11 cellular contexts compared by ENCODE assay signal in genomic region chr13:70613295-70613694, GRCh38.
DNase-seq lines count a peak whose midpoint lies in the region; ATAC-seq and TF ChIP-seq lines count a peak whose summit lies in the region.
"Had no signal": no experiment of that assay in that cellular context is flagged by ENCODE, and none has a peak within 500 bp of the region (broad histone marks: within the 10 kb centered on the region; RNA-seq: fewer than 3 reads in every experiment).

No MANE protein-coding gene starts in this region.

- no peaks in the 10 kb centered on the region for H3K4me1 Mint-ChIP-seq in GM23338
- H3K4me1 Mint-ChIP-seq: activated CD4-positive, alpha-beta T cell treated with anti-CD3 and anti-CD28 coated beads, Interleukin-2, amount 10 ng/mL, durations not matched to agents 7 days and 5 days had no signal

- H3K9ac ChIP-seq in adipocyte (ENCODE audit: low read length) (no peak overlapping the region), neural cell (ENCODE audit: low read length) (no peak overlapping the region)

- no peak overlapping the region for H3K4me3 ChIP-seq in GM23338
- no peak overlapping the region for H3K4me3 ChIP-seq in adipocyte (ENCODE audit: low read length)
- H3K4me3 ChIP-seq in neural cell (ENCODE audit: low read length), result no peak overlapping the region

- H4K20me1 ChIP-seq in GM23338 (replicated peaks; ENCODE audit: insufficient read depth) (no peaks in the 10 kb centered on the region), neural cell (ENCODE audit: insufficient read depth) (no peaks in the 10 kb centered on the region)

- H3K36me3 Mint-ChIP-seq in GM23338 (ENCODE audit: low read depth), result no peaks in the 10 kb centered on the region

- no peaks in the 10 kb centered on the region for H3K9me3 ChIP-seq in adipocyte (ENCODE audit: control insufficient read depth, low read length)
- no peaks in the 10 kb centered on the region for H3K9me3 ChIP-seq in neural cell (ENCODE audit: low read length)

- peak; percentile 55 to 58 for TF ChIP-seq CTCF in GM23338 (conservative IDR thresholded peaks at IDR 0.05; ENCODE audit: low read depth in 2 of 2)
- peak; percentile 80 for TF ChIP-seq CTCF in neural cell (IDR thresholded peaks at IDR 0.05; ENCODE audit: poor library complexity, severe bottlenecking)

- H3K27me3 Mint-ChIP-seq in GM23338 (ENCODE audit: insufficient read depth, low read depth, poor library complexity), result no peaks in the 10 kb centered on the region
- H3K27me3 Mint-ChIP-seq: activated CD4-positive, alpha-beta T cell treated with anti-CD3 and anti-CD28 coated beads, Interleukin-2, amount 10 ng/mL, durations not matched to agents 7 days and 5 days had no signal

- ATAC-seq in GM23338 (no peak), GM18873 (IDR thresholded peaks at IDR 0.05; ENCODE audit: low FRiP score, unreplicated experiment) (no peak)

- peak; percentile 87 for TF ChIP-seq RAD21 in neural cell (conservative IDR thresholded peaks at IDR 0.05)

- H3K27me3 ChIP-seq in GM23338 (ENCODE audit: insufficient read depth) (no peaks in the 10 kb centered on the region), adipocyte (replicated peaks; ENCODE audit: control insufficient read depth, insufficient read depth, low read length) (no peaks in the 10 kb centered on the region), neural cell (ENCODE audit: insufficient read depth, low read depth, low read length) (no peaks in the 10 kb centered on the region)

- DNase-seq in GM23338 (ENCODE audit: low spot score), result peak; percentile 32
- peak; percentile 8 for DNase-seq in NCI-H1694 treated with DMSO at 0.1 percent for 48 hours (lab: John Stamatoyannopoulos, UW)
- peak; percentile 30 for DNase-seq in adipocyte (ENCODE audit: low read depth)
- no peak for DNase-seq in GM19238 (ENCODE audit: insufficient read length, low spot score)
- no peak for DNase-seq in NCI-H345 treated with DMSO at 0.1 percent for 48 hours (lab: John Stamatoyannopoulos, UW; ENCODE audit: unreplicated experiment)
- DNase-seq: activated CD4-positive, alpha-beta T cell treated with anti-CD3 and anti-CD28 coated beads, Interleukin-2, amount 10 ng/mL, durations not matched to agents 7 days and 5 days; activated naive CD4-positive, alpha-beta T cell treated with Interleukin-2 at 50 U/mL for 16 hours; NCI-H1930; stimulated activated naive CD4-positive, alpha-beta T cell treated with Interleukin-2 at 50 U/mL for 16 hours had no signal

- no peak overlapping the region for H3K4me3 Mint-ChIP-seq in GM23338
- H3K4me3 Mint-ChIP-seq: activated CD4-positive, alpha-beta T cell treated with anti-CD3 and anti-CD28 coated beads, Interleukin-2, amount 10 ng/mL, durations not matched to agents 7 days and 5 days had no signal

- H3K27ac ChIP-seq in GM23338 (ENCODE audit: low read depth), result no peak overlapping the region
- no peak overlapping the region for H3K27ac ChIP-seq in neural cell (ENCODE audit: low read length)

- H3K9me2 ChIP-seq in GM23338 (ENCODE audit: insufficient read depth), result no peaks in the 10 kb centered on the region
- H3K9me2 ChIP-seq in neural cell (ENCODE audit: insufficient read depth, low read length), result no peaks in the 10 kb centered on the region

- no peak overlapping the region for H3K27ac Mint-ChIP-seq in GM23338
- H3K27ac Mint-ChIP-seq: activated CD4-positive, alpha-beta T cell treated with anti-CD3 and anti-CD28 coated beads, Interleukin-2, amount 10 ng/mL, durations not matched to agents 7 days and 5 days had no signal

- no peaks in the 10 kb centered on the region for H3K4me1 ChIP-seq in GM23338 (ENCODE audit: insufficient read depth)
- no peaks in the 10 kb centered on the region for H3K4me1 ChIP-seq in adipocyte (ENCODE audit: control insufficient read depth, insufficient read depth, low read length)

- H2AFZ ChIP-seq in GM23338, result no peak overlapping the region
- H2AFZ ChIP-seq in neural cell (ENCODE audit: low read depth, low read length), result no peak overlapping the region

- no peaks in the 10 kb centered on the region for H3K79me2 ChIP-seq in GM23338 (replicated peaks; ENCODE audit: insufficient read depth)
- no peaks in the 10 kb centered on the region for H3K79me2 ChIP-seq in neural cell (replicated peaks; ENCODE audit: insufficient read depth, low read length)

- H3F3A ChIP-seq in GM23338 (replicated peaks; ENCODE audit: low read depth), result no peaks in the 10 kb centered on the region
- H3F3A ChIP-seq in neural cell (ENCODE audit: insufficient read depth, low read length, poor library complexity, severe bottlenecking), result no peaks in the 10 kb centered on the region

- H3K36me3 ChIP-seq in GM23338 (ENCODE audit: insufficient read depth) (no peaks in the 10 kb centered on the region), adipocyte (ENCODE audit: control insufficient read depth, insufficient read depth, low read length, severe bottlenecking) (no peaks in the 10 kb centered on the region), neural cell (ENCODE audit: insufficient read depth, low read length) (no peaks in the 10 kb centered on the region)

- H3K4me2 ChIP-seq in GM23338, result no peak overlapping the region
- no peak overlapping the region for H3K4me2 ChIP-seq in neural cell (ENCODE audit: low read length)

- H3K9me3 Mint-ChIP-seq in GM23338, result no peaks in the 10 kb centered on the region
- H3K9me3 Mint-ChIP-seq: activated CD4-positive, alpha-beta T cell treated with anti-CD3 and anti-CD28 coated beads, Interleukin-2, amount 10 ng/mL, durations not matched to agents 7 days and 5 days had no signal

- no peak for TF ChIP-seq EP300 in neural cell (conservative IDR thresholded peaks at IDR 0.05; ENCODE audit: poor library complexity, severe bottlenecking)

TF ChIP-seq in GM23338, 12 proteins besides CTCF, POLR2A, EP300 and RAD21 (continues in another document):
- no peak for TF ChIP-seq ZNF331 (CRISPR knock-in tag; IDR thresholded peaks at IDR 0.05; ENCODE audit: low read depth)
- TF ChIP-seq ZNF114 (CRISPR knock-in tag; IDR thresholded peaks at IDR 0.05), result no peak
- TF ChIP-seq EZH2phosphoT487 (IDR thresholded peaks at IDR 0.05; ENCODE audit: unreplicated experiment), result no peak
- TF ChIP-seq REST (IDR thresholded peaks at IDR 0.05; ENCODE audit: unreplicated experiment), result no peak
- no peak for TF ChIP-seq NANOG (IDR thresholded peaks at IDR 0.05; ENCODE audit: borderline replicate concordance)
- TF ChIP-seq POLR2AphosphoS5 (IDR thresholded peaks at IDR 0.05; ENCODE audit: low read depth), result no peak

TF ChIP-seq in neural cell, 6 proteins besides CTCF, POLR2A, EP300 and RAD21:
- TF ChIP-seq EZH2 (IDR thresholded peaks at IDR 0.05; ENCODE audit: borderline replicate concordance, insufficient read depth, low read length, poor library complexity, severe bottlenecking), result no peak
- no peak for TF ChIP-seq REST (IDR thresholded peaks at IDR 0.05; ENCODE audit: borderline replicate concordance)
- no peak for TF ChIP-seq MXI1 (conservative IDR thresholded peaks at IDR 0.05; ENCODE audit: poor library complexity, severe bottlenecking)
- no peak for TF ChIP-seq POLR2AphosphoS5 (IDR thresholded peaks at IDR 0.05)
- peak; percentile 82 for TF ChIP-seq SMC3 (conservative IDR thresholded peaks at IDR 0.05; ENCODE audit: poor library complexity)
- TF ChIP-seq TAF1 (IDR thresholded peaks at IDR 0.05; ENCODE audit: low read depth), result no peak

Comparison
In these comparisons a context has a peak if more than half of its experiments do, and no peak if none do; other contexts are left out.
1. DNase-seq: peak in GM23338 (single experiment), NCI-H1694 treated with DMSO at 0.1 percent for 48 hours (single experiment) and adipocyte (single experiment); none in GM19238 (single experiment) and NCI-H345 treated with DMSO at 0.1 percent for 48 hours (single experiment).